11 cellular contexts compared by ENCODE assay signal in genomic region chr3:171806200-171807128, GRCh38. TPM values are rescaled to one million over a fixed set of nuclear protein-coding genes. Genes with fewer than 3 reads are reported as not detected.
DNase-seq lines count a peak whose midpoint lies in the region; TF ChIP-seq lines count a peak whose summit lies in the region.
"Had no signal": no experiment of that assay in that cellular context is flagged by ENCODE, and none has a peak within 500 bp of the region (broad histone marks: within the 10 kb centered on the region; RNA-seq: fewer than 3 reads in every experiment).

No MANE protein-coding gene starts in this region.

- H3K36me3 Mint-ChIP-seq in CD14-positive monocyte (peaks cover 0 to 5% of the 10 kb centered on the region in 2 donors), nephron (ENCODE audit: low read depth) (no peaks in the 10 kb centered on the region)
- H3K36me3 Mint-ChIP-seq in activated naive CD4-positive, alpha-beta T cell treated with anti-CD3 and anti-CD28 coated beads, Interleukin-2, amount 10 ng/mL, durations not matched to agents 7 days and 5 days: no peaks in the 10 kb centered on the region

- H3K4me1 Mint-ChIP-seq in CD14-positive monocyte (peaks cover 73% of the 10 kb centered on the region), nephron (peaks cover 47% of the 10 kb centered on the region)
- H3K4me1 Mint-ChIP-seq in activated naive CD4-positive, alpha-beta T cell treated with anti-CD3 and anti-CD28 coated beads, Interleukin-2, amount 10 ng/mL, durations not matched to agents 7 days and 5 days: peaks cover 14% of the 10 kb centered on the region

- H3K4me3 ChIP-seq in coronary artery: no peak overlapping the region

- no peaks in the 10 kb centered on the region for H3K9me3 Mint-ChIP-seq in CD14-positive monocyte
- no peaks in the 10 kb centered on the region for H3K9me3 Mint-ChIP-seq in nephron
- no peaks in the 10 kb centered on the region for H3K9me3 Mint-ChIP-seq in activated naive CD4-positive, alpha-beta T cell treated with anti-CD3 and anti-CD28 coated beads, Interleukin-2, amount 10 ng/mL, durations not matched to agents 7 days and 5 days
- H3K9me3 Mint-ChIP-seq: activated CD8-positive, alpha-beta T cell treated with anti-CD3 and anti-CD28 coated beads for 36 hours had no signal

- H3K27ac Mint-ChIP-seq in CD14-positive monocyte (peak overlapping the region; percentile 76 to 93 (median 86)), nephron (peak overlapping the region; percentile 53 to 80 (median 65))
- H3K27ac Mint-ChIP-seq in activated naive CD4-positive, alpha-beta T cell treated with anti-CD3 and anti-CD28 coated beads, Interleukin-2, amount 10 ng/mL, durations not matched to agents 7 days and 5 days: no peak overlapping the region
- H3K27ac Mint-ChIP-seq: activated CD8-positive, alpha-beta T cell treated with anti-CD3 and anti-CD28 coated beads for 36 hours had no signal

- no peak for TF ChIP-seq CTCF in CD14-positive monocyte (IDR thresholded peaks at IDR 0.05)
- TF ChIP-seq CTCF in coronary artery (IDR thresholded peaks at IDR 0.05): no peak
- no peak for TF ChIP-seq CTCF in nephron (IDR thresholded peaks at IDR 0.05; ENCODE audit: unreplicated experiment in 3 of 3)

- intact Hi-C loops in CD14-positive monocyte (cut with micrococcal nuclease): no loop called here

- H3K27ac ChIP-seq in coronary artery: peak overlapping the region; percentile 27 to 86

- DNase-seq in CD14-positive monocyte (ENCODE audit: low spot score) (no peak), LHCN-M2 (ENCODE audit: low read depth) (peak; percentile 37), coronary artery (ENCODE audit: low spot score) (no peak), superior temporal gyrus (ENCODE audit: extremely low spot score) (no peak)
- no peak for DNase-seq in stimulated activated CD4-positive, alpha-beta T cell treated with anti-CD3 and anti-CD28 coated beads, Interleukin-2, amount 100 ng/mL, for 48 hours
- DNase-seq in effector CD4-positive, alpha-beta T cell: no peak
- DNase-seq in activated naive CD4-positive, alpha-beta T cell treated with anti-CD3 and anti-CD28 coated beads, Interleukin-2, amount 10 ng/mL, durations not matched to agents 7 days and 5 days: no peak
- DNase-seq: activated CD8-positive, alpha-beta T cell treated with anti-CD3 and anti-CD28 coated beads for 36 hours; NCI-H446; stimulated activated CD4-positive, alpha-beta T cell treated with anti-CD3 and anti-CD28 coated beads, Interleukin-4, amount 100 ng/mL, for 24 hours had no signal

- H3K4me3 Mint-ChIP-seq in CD14-positive monocyte (no peak overlapping the region), nephron (peak overlapping the region in 1 of 3 experiments; percentile 45)
- H3K4me3 Mint-ChIP-seq in activated naive CD4-positive, alpha-beta T cell treated with anti-CD3 and anti-CD28 coated beads, Interleukin-2, amount 10 ng/mL, durations not matched to agents 7 days and 5 days: no peak overlapping the region
- H3K4me3 Mint-ChIP-seq: activated CD8-positive, alpha-beta T cell treated with anti-CD3 and anti-CD28 coated beads for 36 hours had no signal

- CTCF ChIA-PET in activated naive CD4-positive, alpha-beta T cell treated with anti-CD3 and anti-CD28 coated beads, Interleukin-2, amount 10 ng/mL, durations not matched to agents 7 days and 5 days (lab: Charles Lee): no interaction called here

- H3K27me3 Mint-ChIP-seq in CD14-positive monocyte (ENCODE audit: low read depth in 3 of 3): no peaks in the 10 kb centered on the region
- peaks cover 3% of the 10 kb centered on the region for H3K27me3 Mint-ChIP-seq in nephron (ENCODE audit: low read depth)
- H3K27me3 Mint-ChIP-seq in activated naive CD4-positive, alpha-beta T cell treated with anti-CD3 and anti-CD28 coated beads, Interleukin-2, amount 10 ng/mL, durations not matched to agents 7 days and 5 days: peaks cover 46% of the 10 kb centered on the region

RNA-seq across cellular contexts. Expression of gene PLD1, which starts 3.8 kb away (rescaled TPM):
- polyA plus RNA-seq in CD14-positive monocyte: 1 to 10 TPM; 5.1 to 5.8 TPM
- total RNA-seq in LHCN-M2 (2014; rRNA removed): 1.1 and 1.5 TPM in 2 replicates
- polyA plus RNA-seq in LHCN-M2 (2012): 1.1 TPM

RNA-seq across cellular contexts. Expression of gene TMEM212, which starts 36.7 kb away (rescaled TPM):
- polyA plus RNA-seq in CD14-positive monocyte: not detected
- not detected in 2 replicates for total RNA-seq in LHCN-M2 (2014; rRNA removed)
- not detected for polyA plus RNA-seq in LHCN-M2 (2012)
- total RNA-seq: activated CD8-positive, alpha-beta T cell treated with anti-CD3 and anti-CD28 coated beads for 36 hours had no signal
